ENCODE assay signal across 1 cellular context in the genomic region with DNA sequence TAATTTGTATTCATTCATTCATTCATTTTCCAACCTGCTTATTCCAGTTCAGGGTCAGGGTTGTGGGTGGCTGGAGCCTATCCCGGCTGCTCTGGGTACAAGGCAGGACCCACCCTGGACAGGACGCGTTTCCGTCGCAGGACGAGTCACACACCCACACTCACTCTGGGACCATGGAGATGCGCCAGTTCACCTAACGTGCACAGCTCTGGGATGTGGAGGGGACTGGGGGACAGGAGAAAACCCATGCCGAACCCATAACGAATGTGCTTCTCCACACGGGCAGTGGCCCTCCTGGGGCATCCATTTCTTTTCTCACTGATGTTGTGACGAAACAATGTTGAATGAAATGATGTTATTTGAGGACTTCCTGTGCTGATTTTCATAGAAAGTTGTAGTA.
TF ChIP-seq lines count a peak whose summit lies in the region.

No MANE protein-coding gene starts in this region.

TF ChIP-seq in IMR-90, 13 proteins besides CTCF, POLR2A, EP300 and RAD21 (continued from another document):
- TF ChIP-seq, protein P1, sequence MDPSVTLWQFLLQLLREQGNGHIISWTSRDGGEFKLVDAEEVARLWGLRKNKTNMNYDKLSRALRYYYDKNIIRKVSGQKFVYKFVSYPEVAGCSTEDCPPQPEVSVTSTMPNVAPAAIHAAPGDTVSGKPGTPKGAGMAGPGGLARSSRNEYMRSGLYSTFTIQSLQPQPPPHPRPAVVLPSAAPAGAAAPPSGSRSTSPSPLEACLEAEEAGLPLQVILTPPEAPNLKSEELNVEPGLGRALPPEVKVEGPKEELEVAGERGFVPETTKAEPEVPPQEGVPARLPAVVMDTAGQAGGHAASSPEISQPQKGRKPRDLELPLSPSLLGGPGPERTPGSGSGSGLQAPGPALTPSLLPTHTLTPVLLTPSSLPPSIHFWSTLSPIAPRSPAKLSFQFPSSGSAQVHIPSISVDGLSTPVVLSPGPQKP (IDR thresholded peaks at IDR 0.05; ENCODE audit: borderline replicate concordance, low read depth, low read length): no peak
- TF ChIP-seq, protein P2, sequence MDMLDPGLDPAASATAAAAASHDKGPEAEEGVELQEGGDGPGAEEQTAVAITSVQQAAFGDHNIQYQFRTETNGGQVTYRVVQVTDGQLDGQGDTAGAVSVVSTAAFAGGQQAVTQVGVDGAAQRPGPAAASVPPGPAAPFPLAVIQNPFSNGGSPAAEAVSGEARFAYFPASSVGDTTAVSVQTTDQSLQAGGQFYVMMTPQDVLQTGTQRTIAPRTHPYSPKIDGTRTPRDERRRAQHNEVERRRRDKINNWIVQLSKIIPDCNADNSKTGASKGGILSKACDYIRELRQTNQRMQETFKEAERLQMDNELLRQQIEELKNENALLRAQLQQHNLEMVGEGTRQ (IDR thresholded peaks at IDR 0.05; ENCODE audit: low read depth, low read length): no peak
- TF ChIP-seq MAFK (IDR thresholded peaks at IDR 0.05; ENCODE audit: low read depth, low read length) (no peak), FOS (IDR thresholded peaks at IDR 0.05; ENCODE audit: low read depth, low read length) (no peak), CHD1 (IDR thresholded peaks at IDR 0.05; ENCODE audit: low read depth, low read length) (no peak), RFX5 (IDR thresholded peaks at IDR 0.05; ENCODE audit: low read depth, low read length) (no peak), NFE2L2 (IDR thresholded peaks at IDR 0.05; ENCODE audit: low read depth, low read length) (no peak), MAZ (IDR thresholded peaks at IDR 0.05; ENCODE audit: borderline replicate concordance, low read depth, low read length) (no peak), BHLHE40 (IDR thresholded peaks at IDR 0.05; ENCODE audit: low read depth, low read length) (no peak), SMC3 (IDR thresholded peaks at IDR 0.05; ENCODE audit: low read depth, low read length) (no peak)
